ENCODE assay signal across 19 cellular contexts in the genomic region with DNA sequence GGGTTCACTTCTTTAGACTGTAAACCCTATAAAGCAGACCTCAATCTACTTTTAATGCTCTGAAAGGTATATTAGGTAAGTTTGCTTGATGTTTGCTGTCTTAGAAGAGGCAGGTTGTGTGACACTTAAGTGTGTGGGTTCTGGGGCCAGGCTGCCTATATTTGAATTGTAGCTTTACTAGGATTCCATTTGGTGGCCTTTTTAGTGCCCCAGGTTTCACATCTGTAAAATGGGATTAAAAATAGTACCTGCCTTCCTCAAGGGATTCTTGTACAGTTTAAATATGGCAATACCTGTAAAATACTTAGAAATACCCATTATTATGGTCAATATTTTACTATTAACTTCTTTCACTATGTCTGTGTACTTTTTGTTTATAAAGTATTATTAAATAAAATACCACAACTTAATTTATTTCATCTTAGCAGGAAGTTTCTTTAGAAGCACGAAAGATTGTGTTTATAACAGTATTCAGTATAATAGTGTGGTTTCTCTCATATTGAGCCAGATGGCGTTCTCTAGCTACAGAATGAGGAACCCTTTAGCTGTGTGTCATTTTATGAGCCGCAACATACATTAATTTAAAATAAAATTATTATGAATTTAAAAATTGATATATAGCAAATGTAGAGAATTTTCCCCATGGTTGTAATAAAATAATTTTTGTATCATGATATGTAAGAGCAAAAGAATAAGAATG.
DNase-seq lines count a peak whose midpoint lies in the region; ATAC-seq and FAIRE-seq lines count a peak whose summit lies in the region.
"Had no signal": no experiment of that assay in that cellular context is flagged by ENCODE, and none has a peak within 500 bp of the region (broad histone marks: within the 10 kb centered on the region; RNA-seq: fewer than 3 reads in every experiment).

No MANE protein-coding gene starts in this region.

- peaks cover 0 to 2% of the 10 kb centered on the region in 2 donors for H3K9me3 Mint-ChIP-seq in stimulated activated naive CD8-positive, alpha-beta T cell treated with anti-CD3 and anti-CD28 coated beads, Interleukin-15, amount 100 ng/mL, for 72 hours
- H3K9me3 Mint-ChIP-seq: activated T-helper 2 cell treated with anti-CD3 and anti-CD28 coated beads, Interferon-gamma antibody, Interleukin-2, Interleukin-4, amounts not matched to agents 10 μg/mL and 5 μg/mL and 100 μg/mL, durations not matched to agents 14 hours and 24 hours and 36 hours; CD8-positive, alpha-beta T cell; type B pancreatic cell had no signal

- H3K27me3 Mint-ChIP-seq in stimulated activated naive CD8-positive, alpha-beta T cell treated with anti-CD3 and anti-CD28 coated beads, Interleukin-15, amount 100 ng/mL, for 72 hours = peaks cover 7% of the 10 kb centered on the region
- H3K27me3 Mint-ChIP-seq: central memory CD8-positive, alpha-beta T cell; type B pancreatic cell had no signal

- peak; percentile 45 for DNase-seq in OCI-M1 (lab: John Stamatoyannopoulos, UW)
- no peak for DNase-seq in T1000 (lab: John Stamatoyannopoulos, UW)
- DNase-seq in HPDE6-E6E7 (ENCODE audit: extremely low spot score) = no peak
- DNase-seq in activated CD8-positive, alpha-beta memory T cell treated with anti-CD3 and anti-CD28 coated beads, Interleukin-2, amount 50 U/mL, for 4 hours = no peak
- DNase-seq in stimulated activated naive CD8-positive, alpha-beta T cell treated with anti-CD3 and anti-CD28 coated beads, Interleukin-15, amount 100 ng/mL, for 72 hours = no peak
- DNase-seq: ACHN; CD8-positive, alpha-beta T cell; EL; H7; hippocampal formation; mucosa of descending colon; NCI-H1694 had no signal

- ATAC-seq in GM18861 (IDR thresholded peaks at IDR 0.05; ENCODE audit: unreplicated experiment) = peak; percentile 57
- ATAC-seq in HG02870 (IDR thresholded peaks at IDR 0.05; ENCODE audit: unreplicated experiment) = peak; percentile 53
- ATAC-seq in stimulated activated naive CD8-positive, alpha-beta T cell treated with anti-CD3 and anti-CD28 coated beads, Interleukin-15, amount 100 ng/mL, for 72 hours = no peak
- ATAC-seq: CD8-positive, alpha-beta T cell; mucosa of descending colon; stimulated activated effector memory CD8-positive, alpha-beta T cell treated with anti-CD3 and anti-CD28 coated beads, Interleukin-12 subunit alpha, Interleukin-12 subunit beta, amount 100 ng/mL, for 72 hours had no signal

- H3K4me3 Mint-ChIP-seq in stimulated activated naive CD8-positive, alpha-beta T cell treated with anti-CD3 and anti-CD28 coated beads, Interleukin-15, amount 100 ng/mL, for 72 hours = no peak overlapping the region
- H3K4me3 Mint-ChIP-seq: CD8-positive, alpha-beta T cell; central memory CD8-positive, alpha-beta T cell; stimulated activated effector memory CD8-positive, alpha-beta T cell treated with anti-CD3 and anti-CD28 coated beads, Interleukin-12 subunit alpha, Interleukin-12 subunit beta, amount 100 ng/mL, for 72 hours; type B pancreatic cell had no signal

- peak; percentile 70 for FAIRE-seq in A204.1 (lab: Jason Lieb, UNC)

- no peaks in the 10 kb centered on the region for H3K4me1 Mint-ChIP-seq in stimulated activated naive CD8-positive, alpha-beta T cell treated with anti-CD3 and anti-CD28 coated beads, Interleukin-15, amount 100 ng/mL, for 72 hours
- H3K4me1 Mint-ChIP-seq: central memory CD8-positive, alpha-beta T cell; stimulated activated effector memory CD8-positive, alpha-beta T cell treated with anti-CD3 and anti-CD28 coated beads, Interleukin-12 subunit alpha, Interleukin-12 subunit beta, amount 100 ng/mL, for 72 hours had no signal

- no peak overlapping the region for H3K27ac Mint-ChIP-seq in stimulated activated naive CD8-positive, alpha-beta T cell treated with anti-CD3 and anti-CD28 coated beads, Interleukin-15, amount 100 ng/mL, for 72 hours
- H3K27ac Mint-ChIP-seq: activated T-helper 2 cell treated with anti-CD3 and anti-CD28 coated beads, Interferon-gamma antibody, Interleukin-2, Interleukin-4, amounts not matched to agents 10 μg/mL and 5 μg/mL and 100 μg/mL, durations not matched to agents 14 hours and 24 hours and 36 hours; CD8-positive, alpha-beta T cell; stimulated activated effector memory CD8-positive, alpha-beta T cell treated with anti-CD3 and anti-CD28 coated beads, Interleukin-12 subunit alpha, Interleukin-12 subunit beta, amount 100 ng/mL, for 72 hours; type B pancreatic cell had no signal
